In the genomic region with DNA sequence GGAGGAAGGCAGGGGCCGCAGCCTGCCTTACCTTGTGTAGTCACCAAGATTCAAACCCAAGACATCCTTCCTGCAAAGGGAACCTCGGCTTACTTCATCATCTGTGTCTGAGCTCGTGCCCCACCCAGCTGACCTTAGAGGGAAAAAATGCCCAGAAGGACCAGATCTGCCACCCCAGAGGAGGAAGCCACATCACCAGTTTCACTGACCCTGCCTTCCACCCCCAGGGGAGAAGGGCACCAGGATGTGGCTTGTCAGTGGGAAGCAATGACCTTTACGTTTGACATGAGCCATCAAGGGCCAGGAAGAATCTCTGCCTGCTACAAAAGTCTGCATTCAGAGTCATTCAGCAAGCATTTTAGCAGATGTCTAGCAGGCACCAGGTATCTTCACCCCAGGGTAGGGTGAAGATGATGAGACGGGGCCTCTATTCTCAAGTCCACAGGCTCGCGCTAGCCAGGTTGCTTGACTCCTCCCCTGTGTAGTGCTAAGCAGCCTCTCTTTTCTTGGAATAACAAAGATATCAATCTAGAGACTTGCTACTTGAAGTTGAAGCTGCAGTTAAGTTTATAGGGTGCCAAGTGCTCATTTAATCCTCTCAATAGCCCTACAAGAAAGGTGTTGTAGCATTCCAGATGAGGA, we compare ENCODE assay signal across 10 cellular contexts. TPM values are rescaled to one million over a fixed set of nuclear protein-coding genes. Genes with fewer than 3 reads are reported as not detected.
A peak's percentile ranks its signal among the peaks of the same experiment; 100 is the strongest.
DNase-seq lines count a peak whose midpoint lies in the region; ATAC-seq and TF ChIP-seq lines count a peak whose summit lies in the region.
"Had no signal": no experiment of that assay in that cellular context is flagged by ENCODE, and none has a peak within 500 bp of the region (broad histone marks: within the 10 kb centered on the region; RNA-seq: fewer than 3 reads in every experiment).

No MANE protein-coding gene starts in this region.

- no peaks in the 10 kb centered on the region for H3K9me3 Mint-ChIP-seq in activated naive CD8-positive, alpha-beta T cell treated with anti-CD3 and anti-CD28 coated beads for 36 hours
- no peaks in the 10 kb centered on the region for H3K9me3 Mint-ChIP-seq in natural killer cell
- H3K9me3 Mint-ChIP-seq: nephron had no signal

- H3K27ac ChIP-seq in BLaER1 (peak overlapping the region; percentile 31; the same call in 1 of the 2 replicates), testis (no peak overlapping the region)

- no peak for ATAC-seq in natural killer cell
- ATAC-seq in HG02642 (IDR thresholded peaks at IDR 0.05; ENCODE audit: poor library complexity, unreplicated experiment) = no peak

- H3K36me3 Mint-ChIP-seq in activated naive CD8-positive, alpha-beta T cell treated with anti-CD3 and anti-CD28 coated beads for 36 hours = peaks cover 29% of the 10 kb centered on the region
- H3K36me3 Mint-ChIP-seq in natural killer cell = peaks cover 9% of the 10 kb centered on the region

- H3K27me3 ChIP-seq in BLaER1 (no peaks in the 10 kb centered on the region), testis (no peaks in the 10 kb centered on the region)

- no peak for TF ChIP-seq POLR2A in testis (IDR thresholded peaks at IDR 0.05)

- DNase-seq in HPDE6-E6E7 (ENCODE audit: extremely low spot score) (peak; percentile 60), natural killer cell (no peak), GM19238 (ENCODE audit: insufficient read length, low spot score) (no peak), testis (no peak)
- peak; percentile 44 for DNase-seq in activated naive CD8-positive, alpha-beta T cell treated with anti-CD3 and anti-CD28 coated beads for 36 hours
- no peak for DNase-seq in stimulated activated CD4-positive, alpha-beta T cell treated with anti-CD3 and anti-CD28 coated beads, Interleukin-4, amount 100 ng/mL, for 24 hours
- DNase-seq: NCI-H1694 treated with DMSO at 0.1 percent for 48 hours had no signal

- H3K36me3 ChIP-seq in BLaER1 = peaks cover 99% of the 10 kb centered on the region
- H3K36me3 ChIP-seq in testis (ENCODE audit: low read depth, missing control alignments) = no peaks in the 10 kb centered on the region

- H3K9ac ChIP-seq in BLaER1 = no peak overlapping the region; the same call in 1 of the 2 replicates

- intact Hi-C loops in natural killer cell (cut with micrococcal nuclease) (no loop called here), testis (cut with DNase I; ENCODE audit: low total_unique reads) (no loop called here)

- peaks cover 28% of the 10 kb centered on the region for H3K4me1 Mint-ChIP-seq in activated naive CD8-positive, alpha-beta T cell treated with anti-CD3 and anti-CD28 coated beads for 36 hours
- peaks cover 42 to 49% of the 10 kb centered on the region in 2 donors for H3K4me1 Mint-ChIP-seq in natural killer cell

- H3K27me3 Mint-ChIP-seq in activated naive CD8-positive, alpha-beta T cell treated with anti-CD3 and anti-CD28 coated beads for 36 hours = no peaks in the 10 kb centered on the region
- no peaks in the 10 kb centered on the region for H3K27me3 Mint-ChIP-seq in natural killer cell (ENCODE audit: low read depth in 2 of 2)

- H3K4me2 ChIP-seq in BLaER1 = peak overlapping the region; percentile 35; the same call in 1 of the 2 replicates

- WGBS in testis, 2 donors = 82 to 91% methylated on average over 6 to 7 of the region's 7 CpGs

- H3K9me3 ChIP-seq in BLaER1 (no peaks in the 10 kb centered on the region), testis (no peaks in the 10 kb centered on the region)

- H3K4me1 ChIP-seq in BLaER1 (peaks cover 22% of the 10 kb centered on the region), testis (no peaks in the 10 kb centered on the region)

- peaks cover 51% of the 10 kb centered on the region for H4K20me1 ChIP-seq in BLaER1

- H3K4me3 Mint-ChIP-seq in activated naive CD8-positive, alpha-beta T cell treated with anti-CD3 and anti-CD28 coated beads for 36 hours = peak overlapping the region; percentile 18
- H3K4me3 Mint-ChIP-seq in natural killer cell = no peak overlapping the region
- H3K4me3 Mint-ChIP-seq: nephron had no signal

- H3K27ac Mint-ChIP-seq in activated naive CD8-positive, alpha-beta T cell treated with anti-CD3 and anti-CD28 coated beads for 36 hours = peak overlapping the region; percentile 82
- peak overlapping the region; percentile 43 to 79 for H3K27ac Mint-ChIP-seq in natural killer cell

- H3K4me3 ChIP-seq in BLaER1 (no peak overlapping the region), testis (no peak overlapping the region)

- TF ChIP-seq CTCF in natural killer cell (IDR thresholded peaks at IDR 0.05) (no peak), testis (IDR thresholded peaks at IDR 0.05) (no peak)

RNA-seq across cellular contexts. Expression of a gene that starts 28.1 kb away (rescaled TPM):
- 100 to 1,000 TPM; 137 to 142 TPM for total RNA-seq in activated naive CD8-positive, alpha-beta T cell treated with anti-CD3 and anti-CD28 coated beads for 36 hours
- total RNA-seq in natural killer cell (100 to 1,000 TPM in 2 of 3 donors, 10 to 100 TPM in 1; 97.5 to 135 (median 104) TPM), testis (10 to 100 TPM; 68.7 to 86.7 TPM)
- 97.5 TPM for polyA plus RNA-seq in testis (ENCODE audit: insufficient read depth, low read depth, low replicate concordance)

Comparison
In these comparisons a context has a peak if more than half of its experiments do, and no peak if none do; other contexts are left out.
1. DNase-seq: peak in HPDE6-E6E7 (single experiment) and activated naive CD8-positive, alpha-beta T cell treated with anti-CD3 and anti-CD28 coated beads for 36 hours (single experiment); none in natural killer cell (single experiment), stimulated activated CD4-positive, alpha-beta T cell treated with anti-CD3 and anti-CD28 coated beads, Interleukin-4, amount 100 ng/mL, for 24 hours (single experiment), GM19238 (single experiment) and testis (single experiment).